In the genomic region with DNA sequence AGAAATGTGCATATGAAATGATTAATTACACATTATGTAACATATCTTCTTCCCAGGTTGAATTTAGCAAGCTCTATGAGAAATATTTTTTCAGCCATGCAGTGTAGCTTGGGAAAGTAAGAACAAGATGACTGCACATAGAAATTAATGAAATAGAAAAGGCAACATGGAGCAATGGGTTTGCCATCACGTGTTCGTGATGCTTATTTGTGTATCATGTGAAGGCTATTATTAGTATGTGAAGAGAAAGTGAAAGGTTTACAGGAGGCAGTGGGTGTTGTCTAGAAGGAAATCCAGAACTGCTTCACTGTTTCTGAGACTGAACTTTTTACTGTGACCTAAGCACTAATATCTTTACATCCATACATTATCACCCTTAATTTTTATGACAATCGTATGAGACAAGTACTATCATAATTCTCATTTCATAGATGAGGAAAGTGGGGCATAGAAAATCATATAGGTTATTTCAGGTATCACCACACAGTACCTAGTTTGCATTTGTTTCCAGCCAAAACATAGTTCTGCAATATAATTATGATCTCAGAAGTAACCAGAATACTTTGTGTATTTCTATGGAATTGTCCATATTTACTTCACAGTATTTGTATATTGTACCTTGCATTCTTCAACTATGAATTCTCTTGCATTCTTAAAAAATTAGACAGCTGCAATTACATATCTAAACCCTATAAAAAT, we compare ENCODE assay signal across 10 cellular contexts. TPM values are rescaled to one million over a fixed set of nuclear protein-coding genes. Genes with fewer than 3 reads are reported as not detected.
DNase-seq lines count a peak whose midpoint lies in the region; ATAC-seq and TF ChIP-seq lines count a peak whose summit lies in the region.
"Had no signal": no experiment of that assay in that cellular context is flagged by ENCODE, and none has a peak within 500 bp of the region (broad histone marks: within the 10 kb centered on the region; RNA-seq: fewer than 3 reads in every experiment).

No MANE protein-coding gene starts in this region.

- H3K9me3 ChIP-seq in CD8-positive, alpha-beta memory T cell (ENCODE audit: low read length) = no peaks in the 10 kb centered on the region
- H3K9me3 ChIP-seq in mammary epithelial cell (replicated peaks; ENCODE audit: insufficient read depth, low read length) = no peaks in the 10 kb centered on the region

- H3K27ac Mint-ChIP-seq in CD8-positive, alpha-beta memory T cell = peak overlapping the region in 6 of 8 donors; percentile 12 to 80 (median 65)
- H3K27ac Mint-ChIP-seq in activated naive CD8-positive, alpha-beta T cell treated with anti-CD3 and anti-CD28 coated beads, Interleukin-2, amount 50 U/mL, for 24 hours = peak overlapping the region; percentile 48

- H3K27me3 Mint-ChIP-seq in CD8-positive, alpha-beta memory T cell = no peaks in the 10 kb centered on the region
- H3K27me3 Mint-ChIP-seq in activated naive CD8-positive, alpha-beta T cell treated with anti-CD3 and anti-CD28 coated beads, Interleukin-2, amount 50 U/mL, for 24 hours = no peaks in the 10 kb centered on the region

- H2AFZ ChIP-seq in mammary epithelial cell (ENCODE audit: low read depth, low read length) = no peak overlapping the region

- H3K4me1 Mint-ChIP-seq in CD8-positive, alpha-beta memory T cell = peaks cover 7 to 12% (median 12%) of the 10 kb centered on the region in 3 donors
- peaks cover 12% of the 10 kb centered on the region for H3K4me1 Mint-ChIP-seq in activated naive CD8-positive, alpha-beta T cell treated with anti-CD3 and anti-CD28 coated beads, Interleukin-2, amount 50 U/mL, for 24 hours

- POLR2A ChIA-PET in CD8-positive, alpha-beta memory T cell (lab: Charles Lee) = no interaction called here

- H3K9ac ChIP-seq in mammary epithelial cell (ENCODE audit: insufficient read depth, low read length) = no peak overlapping the region

- no peaks in the 10 kb centered on the region for H3K36me3 ChIP-seq in CD8-positive, alpha-beta memory T cell (ENCODE audit: insufficient read depth, low read length)
- no peaks in the 10 kb centered on the region for H3K36me3 ChIP-seq in mammary epithelial cell (ENCODE audit: insufficient read depth, low read length)

- H3K4me3 Mint-ChIP-seq in CD8-positive, alpha-beta memory T cell = peak overlapping the region in 4 of 7 donors; percentile 8 to 69 (median 38)
- H3K4me3 Mint-ChIP-seq in activated naive CD8-positive, alpha-beta T cell treated with anti-CD3 and anti-CD28 coated beads, Interleukin-2, amount 50 U/mL, for 24 hours = peak overlapping the region; percentile 43

- BruUV-seq in mammary epithelial cell (replicated peaks; lab: Mats Ljungman, UMichigan) = no TSS peak

- no peak overlapping the region for H3K4me2 ChIP-seq in mammary epithelial cell (ENCODE audit: insufficient read depth, low read depth, low read length)

- in situ Hi-C loops in mammary epithelial cell (cut with MboI; ENCODE audit: low sequenced_read_pairs in 2 of 2) = no loop called here

- no peaks in the 10 kb centered on the region for H3K79me2 ChIP-seq in mammary epithelial cell (ENCODE audit: insufficient read depth, low read length)

- intact Hi-C loops in mammary epithelial cell (cut with micrococcal nuclease) = no loop called here

- H3K27ac ChIP-seq in CD8-positive, alpha-beta memory T cell (ENCODE audit: low read depth, low read length) = no peak overlapping the region
- no peak overlapping the region for H3K27ac ChIP-seq in mammary epithelial cell (ENCODE audit: insufficient read depth, low read depth, low read length)

- H3K36me3 Mint-ChIP-seq in CD8-positive, alpha-beta memory T cell = peaks cover 0 to 4% (median 0%) of the 10 kb centered on the region in 3 donors
- no peaks in the 10 kb centered on the region for H3K36me3 Mint-ChIP-seq in activated naive CD8-positive, alpha-beta T cell treated with anti-CD3 and anti-CD28 coated beads, Interleukin-2, amount 50 U/mL, for 24 hours (ENCODE audit: low read depth)

- peak in 1 of 5 donors; percentile 12 for DNase-seq in CD8-positive, alpha-beta memory T cell
- DNase-seq in activated naive CD8-positive, alpha-beta T cell treated with anti-CD3 and anti-CD28 coated beads, Interleukin-2, amount 50 U/mL, for 24 hours = no peak
- DNase-seq in middle frontal gyrus (ENCODE audit: extremely low spot score, low spot score) (no peak), NCI-H2227 treated with DMSO at 0.1 percent for 48 hours (lab: John Stamatoyannopoulos, UW) (no peak), mammary epithelial cell (no peak), ecto neural progenitor cell (ENCODE audit: low spot score) (no peak)
- DNase-seq: NCI-H2029 had no signal

- CTCF ChIA-PET in CD8-positive, alpha-beta memory T cell (lab: Charles Lee) = interaction anchor here (1.0 kb wide), 1 partner anchor 9 kb away, joined by 3 read pairs; no protein-coding TSS in a partner anchor
- CTCF ChIA-PET in mammary epithelial cell (lab: Charles Lee; ENCODE audit: low non-redundant PET) = no interaction called here

- TF ChIP-seq CTCF in mammary epithelial cell (conservative IDR thresholded peaks at IDR 0.05 in 1 of 2, IDR thresholded peaks at IDR 0.05 in 1 of 2; ENCODE audit: extremely low read depth in 1 of 2, insufficient read depth in 1 of 2, low read depth in 1 of 2, low read length in 2 of 2) = no peak

- no peaks in the 10 kb centered on the region for H3K4me1 ChIP-seq in CD8-positive, alpha-beta memory T cell (ENCODE audit: insufficient read depth, low read length)
- no peaks in the 10 kb centered on the region for H3K4me1 ChIP-seq in mammary epithelial cell (ENCODE audit: insufficient read depth, low read length)

- H3K4me3 ChIP-seq in CD8-positive, alpha-beta memory T cell (ENCODE audit: low read length) = no peak overlapping the region
- no peak overlapping the region for H3K4me3 ChIP-seq in mammary epithelial cell (replicated peaks in 1 of 3; ENCODE audit: insufficient read depth in 1 of 3, low read depth in 2 of 3, low read length in 3 of 3)

- H4K20me1 ChIP-seq in mammary epithelial cell (ENCODE audit: insufficient read depth, low read length) = no peaks in the 10 kb centered on the region

- ATAC-seq in GM19372 (IDR thresholded peaks at IDR 0.05; ENCODE audit: low read depth, unreplicated experiment) (peak; percentile 100), HG03097 (IDR thresholded peaks at IDR 0.05; ENCODE audit: low FRiP score, unreplicated experiment) (peak; percentile 99)
- ATAC-seq in activated naive CD8-positive, alpha-beta T cell treated with anti-CD3 and anti-CD28 coated beads, Interleukin-2, amount 50 U/mL, for 24 hours = no peak
- ATAC-seq: sciatic nerve had no signal

- H3K27me3 ChIP-seq in CD8-positive, alpha-beta memory T cell (ENCODE audit: insufficient read depth, low read length, poor library complexity, severe bottlenecking) = no peaks in the 10 kb centered on the region
- no peaks in the 10 kb centered on the region for H3K27me3 ChIP-seq in mammary epithelial cell (ENCODE audit: insufficient read depth, low read length)

- dilution Hi-C loops in mammary epithelial cell (cut with HindIII; ENCODE audit: low sequenced_read_pairs) = no loop called here

- no peaks in the 10 kb centered on the region for H3K9me3 Mint-ChIP-seq in CD8-positive, alpha-beta memory T cell
- H3K9me3 Mint-ChIP-seq in activated naive CD8-positive, alpha-beta T cell treated with anti-CD3 and anti-CD28 coated beads, Interleukin-2, amount 50 U/mL, for 24 hours = no peaks in the 10 kb centered on the region

- WGBS in mammary epithelial cell (ENCODE audit: low coverage, missing lambda C conversion rate) = 97% methylated on average over 3 of the region's 3 CpGs

RNA-seq across cellular contexts. Expression of gene SERPINI1, which starts 14.9 kb away (rescaled TPM):
- total RNA-seq in CD8-positive, alpha-beta memory T cell = 1 to 10 TPM; 1.7 to 1.9 TPM
- 13.7 TPM for polyA plus RNA-seq in CD8-positive, alpha-beta memory T cell
- total RNA-seq in mammary epithelial cell = 1 to 10 TPM; 1.4 to 5.0 TPM
- polyA plus RNA-seq in mammary epithelial cell = 1.8 TPM
- polyA minus RNA-seq in mammary epithelial cell = not detected

RNA-seq across cellular contexts. Expression of gene PDCD10, which starts 15.7 kb away (rescaled TPM):
- 10 to 100 TPM; 78.7 to 81.3 TPM for total RNA-seq in CD8-positive, alpha-beta memory T cell
- polyA plus RNA-seq in CD8-positive, alpha-beta memory T cell = 95.1 TPM
- total RNA-seq in mammary epithelial cell = 10 to 100 TPM; 70.8 to 76.1 TPM
- 62.4 TPM for polyA plus RNA-seq in mammary epithelial cell
- 27.5 TPM for polyA minus RNA-seq in mammary epithelial cell
